ENCODE assay signal across 11 cellular contexts in the genomic region with DNA sequence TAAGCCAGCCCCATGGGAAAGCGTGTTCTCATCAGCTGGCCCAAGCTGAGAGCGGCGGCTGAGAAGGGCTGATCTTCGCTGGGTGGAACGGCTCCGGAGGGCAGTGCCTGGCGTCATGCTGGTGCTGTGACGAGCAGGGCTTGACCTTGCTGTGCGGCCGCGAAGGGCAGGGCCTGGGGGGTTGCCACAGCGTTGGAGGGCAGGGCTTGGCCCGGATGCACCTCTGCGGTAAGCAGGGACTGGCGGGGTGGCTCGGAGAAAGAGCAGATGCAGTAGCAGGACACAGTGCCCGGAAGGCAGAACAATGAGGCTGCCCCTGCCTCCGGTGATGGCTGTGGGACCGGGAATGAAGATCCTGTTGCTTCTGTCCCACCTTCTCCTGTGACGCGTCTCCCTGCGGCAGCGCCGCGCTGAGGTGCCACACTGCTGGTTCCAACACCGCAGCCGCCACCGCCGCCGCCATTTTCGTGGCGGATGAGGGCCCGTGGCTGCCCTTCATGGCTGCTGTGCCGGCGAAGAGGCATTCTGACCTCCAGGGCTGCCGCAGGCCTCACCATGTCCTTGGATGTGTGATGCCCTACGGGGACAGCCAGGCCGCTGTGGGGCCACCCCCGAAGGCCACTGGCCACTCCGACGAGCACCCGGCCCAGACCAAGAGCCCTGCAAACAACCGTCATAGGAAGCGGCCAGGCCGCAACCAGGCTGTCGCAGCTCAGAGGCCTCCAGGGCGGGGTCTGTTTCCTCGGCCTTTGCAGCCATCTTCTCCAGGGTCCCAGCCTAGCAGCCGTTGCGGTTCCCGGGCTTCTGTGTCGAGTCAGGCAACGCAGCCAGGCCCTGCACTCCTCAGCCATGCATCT.
"Had no signal": no experiment of that assay in that cellular context is flagged by ENCODE, and none has a peak within 500 bp of the region (broad histone marks: within the 10 kb centered on the region; RNA-seq: fewer than 3 reads in every experiment).

No MANE protein-coding gene starts in this region.

- H3K36me3 ChIP-seq: ovary, thyroid gland, uterus had no signal

- H3K27me3 ChIP-seq: ovary, thyroid gland, uterus had no signal

- H3K9me3 ChIP-seq: ovary, thyroid gland, uterus had no signal

- H3K36me3 Mint-ChIP-seq: mesothelial cell of epicardium had no signal

- H3K4me3 Mint-ChIP-seq: activated CD4-positive, alpha-beta T cell treated with anti-CD3 and anti-CD28 coated beads, Interleukin-2, amount 10 ng/mL, durations not matched to agents 7 days and 5 days; activated naive CD4-positive, alpha-beta T cell treated with anti-CD3 and anti-CD28 coated beads for 36 hours; activated T-cell treated with anti-CD3 and anti-CD28 coated beads, Interleukin-2, amount 50 U/mL, for 72 hours; mesothelial cell of epicardium; WTC11 had no signal

- H3K4me3 ChIP-seq: ovary, thyroid gland, uterus had no signal

- H3K4me1 Mint-ChIP-seq: activated CD4-positive, alpha-beta T cell treated with anti-CD3 and anti-CD28 coated beads, Interleukin-2, amount 10 ng/mL, durations not matched to agents 7 days and 5 days; mesothelial cell of epicardium; WTC11 had no signal

- DNase-seq: activated CD4-positive, alpha-beta T cell treated with anti-CD3 and anti-CD28 coated beads, Interleukin-2, amount 10 ng/mL, durations not matched to agents 7 days and 5 days; activated CD8-positive, alpha-beta memory T cell treated with anti-CD3 and anti-CD28 coated beads, Interleukin-2, amount 50 U/mL, for 48 hours; activated naive CD4-positive, alpha-beta T cell treated with anti-CD3 and anti-CD28 coated beads for 36 hours; activated T-cell treated with anti-CD3 and anti-CD28 coated beads, Interleukin-2, amount 50 U/mL, for 72 hours; ovary; stimulated activated CD4-positive, alpha-beta T cell treated with anti-CD3 and anti-CD28 coated beads, Interleukin-12 subunit alpha, Interleukin-12 subunit beta, amount 100 ng/mL, for 4 hours; stimulated activated CD4-positive, alpha-beta T cell treated with anti-CD3 and anti-CD28 coated beads, Interleukin-2, amount 100 ng/mL, for 24 hours; thyroid gland; uterus had no signal

- H3K4me1 ChIP-seq: thyroid gland, uterus had no signal

- H3K27me3 Mint-ChIP-seq: activated CD4-positive, alpha-beta T cell treated with anti-CD3 and anti-CD28 coated beads, Interleukin-2, amount 10 ng/mL, durations not matched to agents 7 days and 5 days had no signal

- H3K27ac ChIP-seq: ovary, thyroid gland, uterus had no signal

- H3K27ac Mint-ChIP-seq: activated CD4-positive, alpha-beta T cell treated with anti-CD3 and anti-CD28 coated beads, Interleukin-2, amount 10 ng/mL, durations not matched to agents 7 days and 5 days; activated naive CD4-positive, alpha-beta T cell treated with anti-CD3 and anti-CD28 coated beads for 36 hours; activated T-cell treated with anti-CD3 and anti-CD28 coated beads, Interleukin-2, amount 50 U/mL, for 72 hours; mesothelial cell of epicardium; WTC11 had no signal

- ATAC-seq: activated T-cell treated with anti-CD3 and anti-CD28 coated beads, Interleukin-2, amount 50 U/mL, for 72 hours had no signal
